ENCODE assay signal across 4 cellular contexts in the genomic region with DNA sequence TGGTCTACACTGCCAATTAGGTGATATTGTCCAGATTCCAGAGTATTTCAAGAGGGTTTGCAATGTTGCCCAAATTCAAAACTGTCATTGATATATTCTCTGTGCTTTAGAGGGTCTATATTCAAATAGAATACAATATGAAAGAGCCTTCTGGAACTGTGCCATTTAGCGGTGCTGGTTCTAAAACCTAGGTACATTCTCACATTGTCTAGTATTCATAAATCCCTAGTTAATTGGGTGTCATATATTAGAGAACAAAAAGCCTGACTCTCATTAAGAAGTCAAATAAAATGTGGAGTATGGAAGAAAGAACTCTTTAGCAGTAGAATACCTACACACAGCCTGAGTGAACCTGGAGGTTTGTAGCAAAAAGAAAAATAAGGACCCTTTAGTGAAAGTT.
"Had no signal": no experiment of that assay in that cellular context is flagged by ENCODE, and none has a peak within 500 bp of the region (broad histone marks: within the 10 kb centered on the region; RNA-seq: fewer than 3 reads in every experiment).

No MANE protein-coding gene starts in this region.

- H3K4me3 ChIP-seq: GM23338 had no signal

- DNase-seq: H9, HFFc6, KBM-7 had no signal
